ENCODE assay signal across 1 cellular context in genomic region chr3:126540342-126540849, GRCh38.
TF ChIP-seq lines count a peak whose summit lies in the region.

No MANE protein-coding gene starts in this region.

TF ChIP-seq in K562, 482 proteins besides CTCF, POLR2A, EP300 and RAD21 (continued from another document and continues in another):
- TF ChIP-seq FOXP4 (CRISPR knock-in tag; IDR thresholded peaks at IDR 0.05; ENCODE audit: borderline replicate concordance) (no peak), E2F3 (CRISPR knock-in tag; IDR thresholded peaks at IDR 0.05) (no peak), ZNF79 (CRISPR knock-in tag; IDR thresholded peaks at IDR 0.05; ENCODE audit: low read depth) (no peak), BHLHE40 (IDR thresholded peaks at IDR 0.05; ENCODE audit: low read length) (0 out of 2 replicates have a peak, but pooled peaks have one; percentile 27), PHF8 (IDR thresholded peaks at IDR 0.05; ENCODE audit: borderline replicate concordance, low read length) (no peak), MTA2 (IDR thresholded peaks at IDR 0.05; ENCODE audit: low read depth) (no peak), WHSC1 (IDR thresholded peaks at IDR 0.05; ENCODE audit: low read length) (no peak), HDAC8 (tag; IDR thresholded peaks at IDR 0.05) (no peak), MAFG (tag; conservative IDR thresholded peaks at IDR 0.05) (peak; percentile 98), ARID3A (IDR thresholded peaks at IDR 0.05; ENCODE audit: borderline replicate concordance, low read depth, low read length) (no peak), ETV6 (IDR thresholded peaks at IDR 0.05; ENCODE audit: borderline replicate concordance in 1 of 2, low read depth in 2 of 2, low read length in 1 of 2) (no peak), ETV6 (CRISPR knock-in tag; IDR thresholded peaks at IDR 0.05; ENCODE audit: borderline replicate concordance) (no peak), RBM17 (IDR thresholded peaks at IDR 0.05; ENCODE audit: borderline replicate concordance, low read depth, low read length) (no peak), SNAPC5 (CRISPR knock-in tag; IDR thresholded peaks at IDR 0.05) (no peak), KAT2B (IDR thresholded peaks at IDR 0.05; ENCODE audit: low read depth, low read length) (no peak), KHSRP (IDR thresholded peaks at IDR 0.05) (no peak), ZNF174 (CRISPR knock-in tag; IDR thresholded peaks at IDR 0.05) (no peak), ETS1 (conservative IDR thresholded peaks at IDR 0.05; ENCODE audit: control insufficient read depth, low read depth, low read length) (no peak), USF2 (CRISPR knock-in tag; IDR thresholded peaks at IDR 0.05) (no peak), NFIC (IDR thresholded peaks at IDR 0.05) (peak; percentile 16; the same call in 1 of the 2 replicates), DPF2 (IDR thresholded peaks at IDR 0.05) (peak; percentile 59; the same call in 1 of the 2 replicates), DACH1 (IDR thresholded peaks at IDR 0.05; ENCODE audit: partially characterized antibody) (no peak), ZKSCAN8 (CRISPR knock-in tag; IDR thresholded peaks at IDR 0.05) (no peak), PREB (CRISPR knock-in tag; IDR thresholded peaks at IDR 0.05) (no peak), ZKSCAN3 (CRISPR knock-in tag; IDR thresholded peaks at IDR 0.05) (no peak), CBFB (CRISPR knock-in tag; IDR thresholded peaks at IDR 0.05) (no peak), ZNF384 (IDR thresholded peaks at IDR 0.05; ENCODE audit: low read depth, low read length) (no peak), ELF1 (tag; IDR thresholded peaks at IDR 0.05) (no peak), NBN (IDR thresholded peaks at IDR 0.05; ENCODE audit: low read depth) (no peak), SMAD4 (CRISPR knock-in tag; conservative IDR thresholded peaks at IDR 0.05) (no peak), NKRF (IDR thresholded peaks at IDR 0.05; ENCODE audit: borderline replicate concordance) (no peak), HLTF (IDR thresholded peaks at IDR 0.05) (no peak), ASH1L (IDR thresholded peaks at IDR 0.05; ENCODE audit: borderline replicate concordance, low read depth, partially characterized antibody) (no peak), BCLAF1 (IDR thresholded peaks at IDR 0.05; ENCODE audit: borderline replicate concordance in 1 of 2, control insufficient read depth in 1 of 2, low read depth in 2 of 2, low read length in 1 of 2) (no peak), RBM39 (optimal IDR thresholded peaks at IDR 0.05; ENCODE audit: low read depth, low read length) (no peak), NR3C1 (CRISPR knock-in tag; IDR thresholded peaks at IDR 0.05) (no peak), ZNF217 (CRISPR knock-in tag; IDR thresholded peaks at IDR 0.05) (no peak), SMARCA4 (IDR thresholded peaks at IDR 0.05) (0 out of 2 replicates have a peak, but pooled peaks have one; percentile 35), CSDE1 (IDR thresholded peaks at IDR 0.05) (no peak), MEF2A (IDR thresholded peaks at IDR 0.05; ENCODE audit: control insufficient read depth, low read depth, low read length) (no peak), CREB3 (tag; conservative IDR thresholded peaks at IDR 0.05; ENCODE audit: low read depth) (no peak; the same call in 1 of the 2 replicates), ZNF57 (CRISPR knock-in tag; IDR thresholded peaks at IDR 0.05) (no peak), EHMT2 (IDR thresholded peaks at IDR 0.05) (no peak), DLX4 (CRISPR knock-in tag; IDR thresholded peaks at IDR 0.05) (no peak), ZNF561 (CRISPR knock-in tag; conservative IDR thresholded peaks at IDR 0.05) (no peak), SIX5 (IDR thresholded peaks at IDR 0.05; ENCODE audit: borderline replicate concordance in 1 of 2, insufficient read depth in 1 of 2, low read depth in 1 of 2, low read length in 2 of 2) (no peak), ZNF511 (CRISPR knock-in tag; IDR thresholded peaks at IDR 0.05) (no peak), HMG20B (CRISPR knock-in tag; IDR thresholded peaks at IDR 0.05) (no peak), MCM7 (IDR thresholded peaks at IDR 0.05) (no peak), BRD9 (IDR thresholded peaks at IDR 0.05; ENCODE audit: low read depth, partially characterized antibody) (no peak), UBTF (IDR thresholded peaks at IDR 0.05; ENCODE audit: borderline replicate concordance in 1 of 2, low read depth in 2 of 2, low read length in 2 of 2) (no peak), SP1 (CRISPR knock-in tag; IDR thresholded peaks at IDR 0.05) (no peak), NCOA6 (IDR thresholded peaks at IDR 0.05) (no peak)
